10 cellular contexts compared by ENCODE assay signal in the genomic region with DNA sequence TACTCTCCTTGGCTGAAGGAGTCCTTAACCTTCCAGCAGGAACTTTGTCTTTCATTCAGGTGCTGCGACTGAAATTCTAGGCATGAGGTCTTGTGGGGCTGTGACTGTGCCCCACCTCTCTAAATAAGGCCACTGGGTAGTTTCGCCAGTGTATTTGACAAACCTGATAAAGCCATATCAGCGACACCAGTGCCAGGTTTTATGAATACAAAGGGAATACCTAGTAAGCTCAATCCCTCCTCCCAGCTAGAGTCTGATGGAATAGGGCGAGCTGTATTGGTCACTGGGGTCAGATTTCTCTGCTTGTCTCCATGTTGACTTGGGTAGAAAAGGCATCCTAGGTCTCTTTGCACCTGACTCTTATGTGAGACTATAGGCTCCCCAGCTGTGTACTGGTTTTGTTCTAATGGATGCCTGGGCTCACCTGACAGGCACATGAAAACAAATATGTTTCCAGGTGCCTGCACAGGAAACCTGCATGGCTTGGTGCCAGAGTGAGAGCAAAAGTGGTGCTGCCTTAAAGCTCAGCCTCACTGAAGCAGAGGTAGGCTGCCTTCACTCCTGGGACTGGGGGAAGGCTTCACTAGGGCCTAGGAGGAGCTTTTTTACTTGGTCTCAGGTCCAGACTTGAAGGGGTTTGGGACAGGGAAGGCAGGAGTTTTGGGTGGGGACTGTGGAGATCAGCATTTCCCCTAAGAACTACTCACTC. TPM values are rescaled to one million over a fixed set of nuclear protein-coding genes. Genes with fewer than 3 reads are reported as not detected.
DNase-seq lines count a peak whose midpoint lies in the region; ATAC-seq and TF ChIP-seq lines count a peak whose summit lies in the region.
"Had no signal": no experiment of that assay in that cellular context is flagged by ENCODE, and none has a peak within 500 bp of the region (broad histone marks: within the 10 kb centered on the region; RNA-seq: fewer than 3 reads in every experiment).

No MANE protein-coding gene starts in this region.

- H3K9me3 ChIP-seq in endodermal cell (ENCODE audit: control insufficient read depth, low read length) (no peaks in the 10 kb centered on the region), suprapubic skin (no peaks in the 10 kb centered on the region), SK-N-SH (no peaks in the 10 kb centered on the region), sigmoid colon (no peaks in the 10 kb centered on the region)

- H3K27ac Mint-ChIP-seq in activated CD4-positive, alpha-beta T cell treated with anti-CD3 and anti-CD28 coated beads for 36 hours, result peak overlapping the region; percentile 97
- peak overlapping the region; percentile 63 for H3K27ac Mint-ChIP-seq in endodermal cell

- H3K27me3 ChIP-seq in endodermal cell (ENCODE audit: control insufficient read depth, insufficient read depth, low read length, poor library complexity, severe bottlenecking), result no peaks in the 10 kb centered on the region
- no peaks in the 10 kb centered on the region for H3K27me3 ChIP-seq in suprapubic skin
- no peaks in the 10 kb centered on the region for H3K27me3 ChIP-seq in SK-N-SH (ENCODE audit: insufficient read depth)
- H3K27me3 ChIP-seq in sigmoid colon, result no peaks in the 10 kb centered on the region

- no peak overlapping the region for H3K9ac ChIP-seq in endodermal cell (ENCODE audit: extremely low read depth, low read length, poor library complexity, severe bottlenecking)
- H3K9ac ChIP-seq in SK-N-SH, result no peak overlapping the region

- H3K4me1 Mint-ChIP-seq in activated CD4-positive, alpha-beta T cell treated with anti-CD3 and anti-CD28 coated beads for 36 hours, result peaks cover 92% of the 10 kb centered on the region
- peaks cover 38% of the 10 kb centered on the region for H3K4me1 Mint-ChIP-seq in endodermal cell

- TF ChIP-seq RAD21 in SK-N-SH (IDR thresholded peaks at IDR 0.05; ENCODE audit: low read length), result no peak

- peaks cover 89% of the 10 kb centered on the region for H3K79me2 ChIP-seq in SK-N-SH (ENCODE audit: insufficient read depth)

- H4K20me1 ChIP-seq in SK-N-SH (ENCODE audit: insufficient read depth), result peaks cover 21% of the 10 kb centered on the region

- peak; percentile 63 for DNase-seq in activated CD4-positive, alpha-beta T cell treated with anti-CD3 and anti-CD28 coated beads for 36 hours
- no peak for DNase-seq in activated CD4-positive, alpha-beta T cell treated with anti-CD3 and anti-CD28 coated beads, Interleukin-2, amount 50 U/mL, for 48 hours
- DNase-seq in T-helper 22 cell (ENCODE audit: low read depth) (peak; percentile 44), endodermal cell (peak; percentile 63), suprapubic skin (ENCODE audit: low spot score in 2 of 2) (no peak), SK-N-SH (no peak), sigmoid colon (no peak)
- DNase-seq: NCI-H524 had no signal

- CTCF ChIA-PET in activated CD4-positive, alpha-beta T cell treated with anti-CD3 and anti-CD28 coated beads for 36 hours (lab: Charles Lee), result interaction anchor here (0.5 to 22.1 kb wide), 10 partner anchors 8 to 1455 kb away, joined by 3 to 517 read pairs (median 6); partner anchors contain the start of genes PRMT7, SLC7A6 and SLC7A6OS
- CTCF ChIA-PET in SK-N-SH (lab: Yijun Ruan, JAX), result interaction anchor here (1.0 to 1.8 kb wide), 4 partner anchors 9 to 57 kb away, joined by 4 to 10 read pairs (median 8); partner anchors contain the start of gene SLC7A6

- POLR2A ChIA-PET in activated CD4-positive, alpha-beta T cell treated with anti-CD3 and anti-CD28 coated beads for 36 hours (lab: Charles Lee), result interaction anchor here (1.0 kb wide), 2 partner anchors 17 to 36 kb away, joined by 3 to 4 read pairs; no protein-coding TSS in a partner anchor
- POLR2A ChIA-PET in SK-N-SH (lab: Yijun Ruan, JAX), result interaction anchor here (1.4 kb wide), 1 partner anchor 9 kb away, joined by 5 read pairs; the partner anchor contains the start of gene SLC7A6

- H3K4me3 Mint-ChIP-seq in activated CD4-positive, alpha-beta T cell treated with anti-CD3 and anti-CD28 coated beads for 36 hours, result peak overlapping the region; percentile 22
- H3K4me3 Mint-ChIP-seq in endodermal cell, result no peak overlapping the region

- no peaks in the 10 kb centered on the region for H3K9me3 Mint-ChIP-seq in activated CD4-positive, alpha-beta T cell treated with anti-CD3 and anti-CD28 coated beads for 36 hours (ENCODE audit: low read depth)
- no peaks in the 10 kb centered on the region for H3K9me3 Mint-ChIP-seq in endodermal cell

- no peak for TF ChIP-seq POLR2A in suprapubic skin (IDR thresholded peaks at IDR 0.05)
- TF ChIP-seq POLR2A in sigmoid colon (IDR thresholded peaks at IDR 0.05), result no peak

- H3K4me3 ChIP-seq in endodermal cell (ENCODE audit: low read length) (no peak overlapping the region), suprapubic skin (no peak overlapping the region), SK-N-SH (ENCODE audit: low read depth in 2 of 2, low read length in 1 of 2) (no peak overlapping the region), sigmoid colon (no peak overlapping the region)

- peaks cover 58% of the 10 kb centered on the region for H3K36me3 Mint-ChIP-seq in activated CD4-positive, alpha-beta T cell treated with anti-CD3 and anti-CD28 coated beads for 36 hours (ENCODE audit: low read depth)
- H3K36me3 Mint-ChIP-seq in endodermal cell (ENCODE audit: low read depth), result peaks cover 32% of the 10 kb centered on the region

- H3K9me2 ChIP-seq in SK-N-SH, result no peaks in the 10 kb centered on the region

- no peak overlapping the region for H3K27ac ChIP-seq in endodermal cell (ENCODE audit: low read depth, low read length)
- H3K27ac ChIP-seq in suprapubic skin, result peak overlapping the region; percentile 37
- H3K27ac ChIP-seq in SK-N-SH (ENCODE audit: low read depth in 2 of 2, low read length in 1 of 2), result no peak overlapping the region
- H3K27ac ChIP-seq in sigmoid colon, result no peak overlapping the region

- H3K4me1 ChIP-seq in endodermal cell (ENCODE audit: control insufficient read depth, insufficient read depth, low read length), result peaks cover 18% of the 10 kb centered on the region
- H3K4me1 ChIP-seq in suprapubic skin, result peaks cover 60% of the 10 kb centered on the region
- no peaks in the 10 kb centered on the region; a peak in 1 of 4 replicates for H3K4me1 ChIP-seq in SK-N-SH (ENCODE audit: control insufficient read depth in 1 of 2, insufficient read depth in 2 of 2, low read depth in 1 of 2, low read length in 1 of 2)
- peaks cover 0 to 33% (median 30%) of the 10 kb centered on the region in 4 donors for H3K4me1 ChIP-seq in sigmoid colon

- H3F3A ChIP-seq in SK-N-SH (replicated peaks; ENCODE audit: insufficient read depth), result no peaks in the 10 kb centered on the region

- WGBS in endodermal cell (ENCODE audit: insufficient coverage in 1 of 2, insufficient read length in 1 of 2), 2 experiments, result 68 to 96% methylated on average over 4 of the region's 4 CpGs
- WGBS in suprapubic skin, result 78% methylated on average over 4 of the region's 4 CpGs
- WGBS in SK-N-SH (ENCODE audit: low lambda C conversion rate), result 97% methylated on average over 4 of the region's 4 CpGs
- 26 to 67% methylated on average over 4 of the region's 4 CpGs for WGBS in sigmoid colon, 2 donors

- TF ChIP-seq EP300 in suprapubic skin (IDR thresholded peaks at IDR 0.05), result no peak
- no peak for TF ChIP-seq EP300 in SK-N-SH (IDR thresholded peaks at IDR 0.05; ENCODE audit: borderline replicate concordance in 1 of 2, low read depth in 1 of 2, low read length in 1 of 2)
- no peak for TF ChIP-seq EP300 in sigmoid colon (IDR thresholded peaks at IDR 0.05)

- ATAC-seq in activated CD4-positive, alpha-beta T cell treated with anti-CD3 and anti-CD28 coated beads for 36 hours, result peak; percentile 8
- no peak for ATAC-seq in HG02840 (IDR thresholded peaks at IDR 0.05; ENCODE audit: low FRiP score, unreplicated experiment)

- intact Hi-C loops in activated CD4-positive, alpha-beta T cell treated with anti-CD3 and anti-CD28 coated beads for 36 hours (cut with DNase I, micrococcal nuclease), result no loop called here
- intact Hi-C loops in sigmoid colon (cut with DNase I), result no loop called here

- H2AFZ ChIP-seq in SK-N-SH (ENCODE audit: low read depth), result no peak overlapping the region

- TF ChIP-seq CTCF in endodermal cell (conservative IDR thresholded peaks at IDR 0.05) (no peak), suprapubic skin (IDR thresholded peaks at IDR 0.05) (no peak), SK-N-SH (IDR thresholded peaks at IDR 0.05) (no peak), sigmoid colon (IDR thresholded peaks at IDR 0.05) (no peak)

- no peaks in the 10 kb centered on the region for H3K27me3 Mint-ChIP-seq in activated CD4-positive, alpha-beta T cell treated with anti-CD3 and anti-CD28 coated beads for 36 hours
- no peaks in the 10 kb centered on the region for H3K27me3 Mint-ChIP-seq in endodermal cell (ENCODE audit: insufficient read depth)

- H3K4me2 ChIP-seq in SK-N-SH, result no peak overlapping the region

- H3K36me3 ChIP-seq in endodermal cell (ENCODE audit: control insufficient read depth, insufficient read depth, low read length) (peaks cover 51% of the 10 kb centered on the region), suprapubic skin (peaks cover 10% of the 10 kb centered on the region), SK-N-SH (replicated peaks in 1 of 2; ENCODE audit: control insufficient read depth in 1 of 2, insufficient read depth in 2 of 2, low read length in 1 of 2) (peaks cover 8 to 9% of the 10 kb centered on the region in 2 experiments), sigmoid colon (peaks cover 0 to 21% (median 7%) of the 10 kb centered on the region in 4 donors)

RNA-seq across cellular contexts. Expression of gene SLC7A6, which starts 8.3 kb away (rescaled TPM):
- 10 to 100 TPM; 55.7 to 58.7 TPM for total RNA-seq in activated CD4-positive, alpha-beta T cell treated with anti-CD3 and anti-CD28 coated beads for 36 hours
- total RNA-seq in endodermal cell (10 to 100 TPM; 43.6 to 47.2 TPM), suprapubic skin (100 to 1,000 TPM in 1 of 4 donors, 10 to 100 TPM in 3; 31.5 to 167 (median 49.0) TPM), sigmoid colon (10 to 100 TPM; 26.8 to 40.7 (median 35.1) TPM)
- 20.2 TPM for polyA plus RNA-seq in endodermal cell (2013, experiment 1 of 2)
- polyA plus RNA-seq in endodermal cell (2013, experiment 2 of 2), result 20.7 TPM
- polyA plus RNA-seq in SK-N-SH (2012; rRNA removed) (19.0 and 37.3 TPM in 2 replicates), sigmoid colon (10 to 100 TPM in 1 of 3 donors, 1 to 10 TPM in 2; 1.8 to 22.5 (median 2.5) TPM)
- 12.8 and 13.7 TPM in 2 replicates for polyA plus RNA-seq in SK-N-SH (2012; cell fraction: cytosol; rRNA removed)
- polyA plus RNA-seq in SK-N-SH (2012; cell fraction: nucleus; rRNA removed), result 71.5 and 122 TPM in 2 replicates

RNA-seq across cellular contexts. Expression of gene PLA2G15, which starts 27.5 kb away (rescaled TPM):
- 1 to 10 TPM; 6.0 to 7.0 TPM for total RNA-seq in activated CD4-positive, alpha-beta T cell treated with anti-CD3 and anti-CD28 coated beads for 36 hours
- total RNA-seq in endodermal cell, result 1 to 10 TPM; 8.7 to 10.0 TPM
- polyA plus RNA-seq in endodermal cell (2013, experiment 1 of 2), result 10.8 TPM
- polyA plus RNA-seq in endodermal cell (2013, experiment 2 of 2), result 10.7 TPM
- 10 to 100 TPM; 11.2 to 26.6 (median 23.6) TPM for total RNA-seq in suprapubic skin
- 22.0 and 23.9 TPM in 2 replicates for polyA plus RNA-seq in SK-N-SH (2012; rRNA removed)
- polyA plus RNA-seq in SK-N-SH (2012; cell fraction: cytosol; rRNA removed), result 9.9 and 15.9 TPM in 2 replicates
- 26.9 and 27.4 TPM in 2 replicates for polyA plus RNA-seq in SK-N-SH (2012; cell fraction: nucleus; rRNA removed)
- total RNA-seq in sigmoid colon, result 10 to 100 TPM; 10.2 to 15.7 (median 12.5) TPM
- 10 to 100 TPM in 1 of 3 donors, 1 to 10 TPM in 2; 4.2 to 10.1 (median 8.1) TPM for polyA plus RNA-seq in sigmoid colon

RNA-seq across cellular contexts. Expression of gene ESRP2, which starts 36.7 kb away (rescaled TPM):
- under 1 TPM; 0.58 to 0.85 TPM for total RNA-seq in activated CD4-positive, alpha-beta T cell treated with anti-CD3 and anti-CD28 coated beads for 36 hours
- 10 to 100 TPM; 51.8 to 56.4 TPM for total RNA-seq in endodermal cell
- polyA plus RNA-seq in endodermal cell (2013, experiment 1 of 2), result 5.3 TPM
- polyA plus RNA-seq in endodermal cell (2013, experiment 2 of 2), result 5.1 TPM
- 100 to 1,000 TPM in 2 of 4 donors, 10 to 100 TPM in 2; 77.0 to 133 (median 99.7) TPM for total RNA-seq in suprapubic skin
- polyA plus RNA-seq in SK-N-SH (2012; rRNA removed), result 0.07 and 0.39 TPM in 2 replicates
- 0.03 TPM in 2 replicates for polyA plus RNA-seq in SK-N-SH (2012; cell fraction: cytosol; rRNA removed)
- 0.46 and 0.50 TPM in 2 replicates for polyA plus RNA-seq in SK-N-SH (2012; cell fraction: nucleus; rRNA removed)
- total RNA-seq in sigmoid colon, result under 1 TPM in 3 of 4 donors, not detected in 1; under 0.01 to 0.16 (median 0.14) TPM
- 10 to 100 TPM; 24.0 to 50.0 (median 25.4) TPM for polyA plus RNA-seq in sigmoid colon
- total RNA-seq: frontal cortex had no signal

RNA-seq across cellular contexts. Expression of gene SLC7A6OS, which starts 38.1 kb away (rescaled TPM):
- 10 to 100 TPM; 17.4 to 21.7 TPM for total RNA-seq in activated CD4-positive, alpha-beta T cell treated with anti-CD3 and anti-CD28 coated beads for 36 hours
- total RNA-seq in endodermal cell (10 to 100 TPM; 22.5 to 26.0 TPM), suprapubic skin (10 to 100 TPM in 2 of 4 donors, 1 to 10 TPM in 2; 8.8 to 18.1 (median 10.1) TPM), sigmoid colon (10 to 100 TPM in 3 of 4 donors, 1 to 10 TPM in 1; 9.5 to 20.8 (median 11.8) TPM)
- 20.1 TPM for polyA plus RNA-seq in endodermal cell (2013, experiment 1 of 2)
- 19.2 TPM for polyA plus RNA-seq in endodermal cell (2013, experiment 2 of 2)
- polyA plus RNA-seq in SK-N-SH (2012; rRNA removed) (6.6 and 9.6 TPM in 2 replicates), sigmoid colon (1 to 10 TPM; 4.8 to 10.0 (median 6.5) TPM)
- polyA plus RNA-seq in SK-N-SH (2012; cell fraction: cytosol; rRNA removed), result 5.9 and 6.7 TPM in 2 replicates
- 19.1 and 28.4 TPM in 2 replicates for polyA plus RNA-seq in SK-N-SH (2012; cell fraction: nucleus; rRNA removed)

RNA-seq across cellular contexts. Expression of gene PRMT7, which starts 38.2 kb away (rescaled TPM):
- 10 to 100 TPM; 62.7 to 70.7 TPM for total RNA-seq in activated CD4-positive, alpha-beta T cell treated with anti-CD3 and anti-CD28 coated beads for 36 hours
- 10 to 100 TPM; 63.9 to 68.5 TPM for total RNA-seq in endodermal cell
- 41.9 TPM for polyA plus RNA-seq in endodermal cell (2013, experiment 1 of 2)
- 41.1 TPM for polyA plus RNA-seq in endodermal cell (2013, experiment 2 of 2)
- total RNA-seq in suprapubic skin, result 100 to 1,000 TPM in 1 of 4 donors, 10 to 100 TPM in 3; 38.8 to 101 (median 69.9) TPM
- 46.0 and 66.8 TPM in 2 replicates for polyA plus RNA-seq in SK-N-SH (2012; rRNA removed)
- 20.7 and 29.1 TPM in 2 replicates for polyA plus RNA-seq in SK-N-SH (2012; cell fraction: cytosol; rRNA removed)
- polyA plus RNA-seq in SK-N-SH (2012; cell fraction: nucleus; rRNA removed), result 317 and 350 TPM in 2 replicates
- total RNA-seq in sigmoid colon, result 10 to 100 TPM; 34.6 to 51.0 (median 45.6) TPM
- 10 to 100 TPM; 12.0 to 40.7 (median 19.0) TPM for polyA plus RNA-seq in sigmoid colon

Comparison
In these comparisons a context has a peak if more than half of its experiments do, and no peak if none do; other contexts are left out.
1. DNase-seq: peak in activated CD4-positive, alpha-beta T cell treated with anti-CD3 and anti-CD28 coated beads for 36 hours (single experiment), T-helper 22 cell (single experiment) and endodermal cell (single experiment); none in activated CD4-positive, alpha-beta T cell treated with anti-CD3 and anti-CD28 coated beads, Interleukin-2, amount 50 U/mL, for 48 hours (0 of 2), suprapubic skin (0 of 2), SK-N-SH (single experiment) and sigmoid colon (single experiment).
2. RNA of gene ESRP2, which starts 36.7 kb away (total RNA-seq): 77.0 to 133 TPM in suprapubic skin and 51.8 to 56.4 TPM in endodermal cell; 0.58 to 0.85 TPM in activated CD4-positive, alpha-beta T cell treated with anti-CD3 and anti-CD28 coated beads for 36 hours and under 0.01 to 0.16 TPM in sigmoid colon; every median in the first group is over 10 times any median in the second.